In the genomic region with DNA sequence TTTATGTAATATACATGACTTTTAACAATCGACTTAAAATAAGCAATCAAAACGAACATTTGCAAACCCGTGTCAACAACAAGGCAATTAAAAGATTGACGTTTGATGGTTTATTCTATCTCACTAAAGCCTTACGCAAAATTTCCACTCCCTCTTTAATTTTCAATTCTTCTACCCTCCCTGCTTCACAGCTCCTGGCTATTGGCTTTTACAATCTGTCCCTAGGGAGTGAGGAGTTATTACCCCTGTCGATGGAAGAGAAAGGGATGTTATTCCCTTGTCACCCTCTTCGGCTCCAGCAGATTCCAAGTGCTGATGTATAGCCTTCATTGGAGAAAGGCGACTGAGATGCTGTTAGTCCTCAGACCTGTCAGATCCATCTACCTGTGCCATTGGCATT, we compare ENCODE assay signal across 23 cellular contexts.
DNase-seq lines count a peak whose midpoint lies in the region; ATAC-seq and TF ChIP-seq lines count a peak whose summit lies in the region.
"Had no signal": no experiment of that assay in that cellular context is flagged by ENCODE, and none has a peak within 500 bp of the region (broad histone marks: within the 10 kb centered on the region; RNA-seq: fewer than 3 reads in every experiment).

No MANE protein-coding gene starts in this region.

- H3K27ac Mint-ChIP-seq in effector memory CD8-positive, alpha-beta T cell = no peak overlapping the region
- H3K27ac Mint-ChIP-seq: CD8-positive, alpha-beta memory T cell had no signal

- POLR2A ChIA-PET in HEK293 (lab: Yijun Ruan, JAX) = no interaction called here
- POLR2A ChIA-PET in GM10248 (lab: Yijun Ruan, JAX) = no interaction called here

- H3K4me1 ChIP-seq in HEK293 (ENCODE audit: control insufficient read depth, insufficient read depth, low read length) = no peaks in the 10 kb centered on the region

- TF ChIP-seq CTCF in HEK293 (tag by site-specific recombination; IDR thresholded peaks at IDR 0.05) (no peak), GM10248 (IDR thresholded peaks at IDR 0.05; ENCODE audit: control extremely low read depth, extremely low read depth, low read depth, missing control alignments) (no peak)

- no peaks in the 10 kb centered on the region for H3K4me1 Mint-ChIP-seq in effector memory CD8-positive, alpha-beta T cell (ENCODE audit: low read depth in 2 of 2)
- H3K4me1 Mint-ChIP-seq: CD8-positive, alpha-beta memory T cell had no signal

- H3K9me3 Mint-ChIP-seq in effector memory CD8-positive, alpha-beta T cell = no peaks in the 10 kb centered on the region
- H3K9me3 Mint-ChIP-seq: CD8-positive, alpha-beta memory T cell had no signal

- H3K27ac ChIP-seq in HEK293 (ENCODE audit: extremely low read depth, low read depth, low read length) = no peak overlapping the region
- H3K27ac ChIP-seq: C4-2B, PC-9 had no signal

- no peak overlapping the region for H3K4me3 Mint-ChIP-seq in effector memory CD8-positive, alpha-beta T cell
- H3K4me3 Mint-ChIP-seq: CD8-positive, alpha-beta memory T cell had no signal

- H3K9me3 ChIP-seq in HEK293 (ENCODE audit: control insufficient read depth, insufficient read depth, low read depth, low read length) = no peaks in the 10 kb centered on the region
- H3K9me3 ChIP-seq: SK-N-SH had no signal

- H3K36me3 Mint-ChIP-seq in effector memory CD8-positive, alpha-beta T cell (ENCODE audit: insufficient read depth) = peaks cover 3% of the 10 kb centered on the region
- H3K36me3 Mint-ChIP-seq: CD8-positive, alpha-beta memory T cell had no signal

- CTCF ChIA-PET in HEK293 (lab: Yijun Ruan, JAX) = no interaction called here
- CTCF ChIA-PET in GM10248 (lab: Yijun Ruan, JAX) = no interaction called here

- H3K4me3 ChIP-seq in HEK293 (ENCODE audit: low read depth, low read length) = no peak overlapping the region
- H3K4me3 ChIP-seq: PC-9 had no signal

- no peak for ATAC-seq in effector memory CD8-positive, alpha-beta T cell (replicated peaks)
- ATAC-seq: HCT116 had no signal

- H3K27me3 Mint-ChIP-seq in effector memory CD8-positive, alpha-beta T cell = peaks cover 39 to 59% of the 10 kb centered on the region in 2 donors

- H3K36me3 ChIP-seq in HEK293 (ENCODE audit: control insufficient read depth in 2 of 2, insufficient read depth in 1 of 2, low read length in 2 of 2) = no peaks in the 10 kb centered on the region

- peak; percentile 18 for DNase-seq in NCI-H748 (lab: John Stamatoyannopoulos, UW; ENCODE audit: unreplicated experiment)
- no peak for DNase-seq in NCI-H748 treated with DMSO at 0.1 percent for 48 hours (lab: John Stamatoyannopoulos, UW)
- DNase-seq in NCI-H69 (lab: John Stamatoyannopoulos, UW) = peak; percentile 83
- DNase-seq in inferior parietal cortex (ENCODE audit: extremely low spot score) = no peak
- DNase-seq in effector memory CD8-positive, alpha-beta T cell = no peak
- DNase-seq in GM10248 (ENCODE audit: extremely low spot score) = no peak
- DNase-seq: Calu3; CD8-positive, alpha-beta memory T cell; DMS53; GDM1; Kasumi-1; NCI-H187; NCI-H2107; NCI-H345; NCI-H524; PC-9; RPMI8226; SHP77; SK-N-SH; T-helper 2 cell had no signal

TF ChIP-seq in HEK293, 187 proteins besides CTCF, POLR2A, EP300 and RAD21 (continues in another document):
- TF ChIP-seq, protein P1, sequence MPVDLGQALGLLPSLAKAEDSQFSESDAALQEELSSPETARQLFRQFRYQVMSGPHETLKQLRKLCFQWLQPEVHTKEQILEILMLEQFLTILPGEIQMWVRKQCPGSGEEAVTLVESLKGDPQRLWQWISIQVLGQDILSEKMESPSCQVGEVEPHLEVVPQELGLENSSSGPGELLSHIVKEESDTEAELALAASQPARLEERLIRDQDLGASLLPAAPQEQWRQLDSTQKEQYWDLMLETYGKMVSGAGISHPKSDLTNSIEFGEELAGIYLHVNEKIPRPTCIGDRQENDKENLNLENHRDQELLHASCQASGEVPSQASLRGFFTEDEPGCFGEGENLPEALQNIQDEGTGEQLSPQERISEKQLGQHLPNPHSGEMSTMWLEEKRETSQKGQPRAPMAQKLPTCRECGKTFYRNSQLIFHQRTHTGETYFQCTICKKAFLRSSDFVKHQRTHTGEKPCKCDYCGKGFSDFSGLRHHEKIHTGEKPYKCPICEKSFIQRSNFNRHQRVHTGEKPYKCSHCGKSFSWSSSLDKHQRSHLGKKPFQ (tag by site-specific recombination; IDR thresholded peaks at IDR 0.05) = no peak
- TF ChIP-seq ZNF211 (tag by site-specific recombination; IDR thresholded peaks at IDR 0.05; ENCODE audit: low read depth) = no peak
- no peak for TF ChIP-seq ZNF274 (IDR thresholded peaks at IDR 0.05; ENCODE audit: low read length)
- TF ChIP-seq ZNF274 (tag by site-specific recombination; IDR thresholded peaks at IDR 0.05; ENCODE audit: borderline replicate concordance) = no peak
- TF ChIP-seq SALL2 (tag by site-specific recombination; IDR thresholded peaks at IDR 0.05; ENCODE audit: borderline replicate concordance) = no peak
- TF ChIP-seq OSR2 (tag by site-specific recombination; IDR thresholded peaks at IDR 0.05) = peak; percentile 86
- TF ChIP-seq ZNF561 (tag by site-specific recombination; IDR thresholded peaks at IDR 0.05; ENCODE audit: borderline replicate concordance) = peak; percentile 68; the same call in 1 of the 2 replicates
- TF ChIP-seq ZNF560 (tag by site-specific recombination; IDR thresholded peaks at IDR 0.05; ENCODE audit: borderline replicate concordance) = no peak
- TF ChIP-seq ZEB2 (tag by site-specific recombination; IDR thresholded peaks at IDR 0.05) = peak; percentile 20; the same call in 1 of the 2 replicates
- TF ChIP-seq ZNF146 (tag by site-specific recombination; IDR thresholded peaks at IDR 0.05) = no peak
- TF ChIP-seq ZNF629 (tag by site-specific recombination; IDR thresholded peaks at IDR 0.05) = peak; percentile 21; the same call in 1 of the 2 replicates
- 0 out of 2 replicates have a peak, but pooled peaks have one; percentile 23 for TF ChIP-seq ZSCAN30 (tag by site-specific recombination; IDR thresholded peaks at IDR 0.05)
- TF ChIP-seq, protein P2, sequence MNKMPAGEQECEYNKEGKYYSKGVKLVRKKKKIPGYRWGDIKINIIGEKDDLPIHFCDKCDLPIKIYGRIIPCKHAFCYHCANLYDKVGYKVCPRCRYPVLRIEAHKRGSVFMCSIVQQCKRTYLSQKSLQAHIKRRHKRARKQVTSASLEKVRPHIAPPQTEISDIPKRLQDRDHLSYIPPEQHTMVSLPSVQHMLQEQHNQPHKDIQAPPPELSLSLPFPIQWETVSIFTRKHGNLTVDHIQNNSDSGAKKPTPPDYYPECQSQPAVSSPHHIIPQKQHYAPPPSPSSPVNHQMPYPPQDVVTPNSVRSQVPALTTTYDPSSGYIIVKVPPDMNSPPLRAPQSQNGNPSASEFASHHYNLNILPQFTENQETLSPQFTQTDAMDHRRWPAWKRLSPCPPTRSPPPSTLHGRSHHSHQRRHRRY (tag by site-specific recombination; IDR thresholded peaks at IDR 0.05) = no peak
- TF ChIP-seq, protein P3, sequence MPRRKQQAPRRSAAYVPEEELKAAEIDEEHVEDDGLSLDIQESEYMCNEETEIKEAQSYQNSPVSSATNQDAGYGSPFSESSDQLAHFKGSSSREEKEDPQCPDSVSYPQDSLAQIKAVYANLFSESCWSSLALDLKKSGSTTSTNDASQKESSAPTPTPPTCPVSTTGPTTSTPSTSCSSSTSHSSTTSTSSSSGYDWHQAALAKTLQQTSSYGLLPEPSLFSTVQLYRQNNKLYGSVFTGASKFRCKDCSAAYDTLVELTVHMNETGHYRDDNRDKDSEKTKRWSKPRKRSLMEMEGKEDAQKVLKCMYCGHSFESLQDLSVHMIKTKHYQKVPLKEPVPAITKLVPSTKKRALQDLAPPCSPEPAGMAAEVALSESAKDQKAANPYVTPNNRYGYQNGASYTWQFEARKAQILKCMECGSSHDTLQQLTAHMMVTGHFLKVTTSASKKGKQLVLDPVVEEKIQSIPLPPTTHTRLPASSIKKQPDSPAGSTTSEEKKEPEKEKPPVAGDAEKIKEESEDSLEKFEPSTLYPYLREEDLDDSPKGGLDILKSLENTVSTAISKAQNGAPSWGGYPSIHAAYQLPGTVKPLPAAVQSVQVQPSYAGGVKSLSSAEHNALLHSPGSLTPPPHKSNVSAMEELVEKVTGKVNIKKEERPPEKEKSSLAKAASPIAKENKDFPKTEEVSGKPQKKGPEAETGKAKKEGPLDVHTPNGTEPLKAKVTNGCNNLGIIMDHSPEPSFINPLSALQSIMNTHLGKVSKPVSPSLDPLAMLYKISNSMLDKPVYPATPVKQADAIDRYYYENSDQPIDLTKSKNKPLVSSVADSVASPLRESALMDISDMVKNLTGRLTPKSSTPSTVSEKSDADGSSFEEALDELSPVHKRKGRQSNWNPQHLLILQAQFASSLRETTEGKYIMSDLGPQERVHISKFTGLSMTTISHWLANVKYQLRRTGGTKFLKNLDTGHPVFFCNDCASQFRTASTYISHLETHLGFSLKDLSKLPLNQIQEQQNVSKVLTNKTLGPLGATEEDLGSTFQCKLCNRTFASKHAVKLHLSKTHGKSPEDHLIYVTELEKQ (tag by site-specific recombination; IDR thresholded peaks at IDR 0.05; ENCODE audit: borderline replicate concordance) = no peak
- no peak for TF ChIP-seq ZNF510 (tag by site-specific recombination; IDR thresholded peaks at IDR 0.05; ENCODE audit: insufficient replicate concordance)
- no peak for TF ChIP-seq ZNF544 (tag by site-specific recombination; IDR thresholded peaks at IDR 0.05)
- TF ChIP-seq, protein P4, sequence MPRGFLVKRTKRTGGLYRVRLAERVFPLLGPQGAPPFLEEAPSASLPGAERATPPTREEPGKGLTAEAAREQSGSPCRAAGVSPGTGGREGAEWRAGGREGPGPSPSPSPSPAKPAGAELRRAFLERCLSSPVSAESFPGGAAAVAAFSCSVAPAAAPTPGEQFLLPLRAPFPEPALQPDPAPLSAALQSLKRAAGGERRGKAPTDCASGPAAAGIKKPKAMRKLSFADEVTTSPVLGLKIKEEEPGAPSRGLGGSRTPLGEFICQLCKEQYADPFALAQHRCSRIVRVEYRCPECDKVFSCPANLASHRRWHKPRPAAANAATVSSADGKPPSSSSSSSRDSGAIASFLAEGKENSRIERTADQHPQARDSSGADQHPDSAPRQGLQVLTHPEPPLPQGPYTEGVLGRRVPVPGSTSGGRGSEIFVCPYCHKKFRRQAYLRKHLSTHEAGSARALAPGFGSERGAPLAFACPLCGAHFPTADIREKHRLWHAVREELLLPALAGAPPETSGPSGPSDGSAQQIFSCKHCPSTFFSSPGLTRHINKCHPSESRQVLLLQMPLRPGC (tag by site-specific recombination; IDR thresholded peaks at IDR 0.05) = no peak

Comparison
In these comparisons a context has a peak if more than half of its experiments do, and no peak if none do; other contexts are left out.
1. DNase-seq: peak in NCI-H748 (single experiment) and NCI-H69 (single experiment); none in NCI-H748 treated with DMSO at 0.1 percent for 48 hours (single experiment), inferior parietal cortex (single experiment), effector memory CD8-positive, alpha-beta T cell (0 of 3) and GM10248 (single experiment).